Comparison of ENCODE assay signal across 11 cellular contexts in the genomic region with DNA sequence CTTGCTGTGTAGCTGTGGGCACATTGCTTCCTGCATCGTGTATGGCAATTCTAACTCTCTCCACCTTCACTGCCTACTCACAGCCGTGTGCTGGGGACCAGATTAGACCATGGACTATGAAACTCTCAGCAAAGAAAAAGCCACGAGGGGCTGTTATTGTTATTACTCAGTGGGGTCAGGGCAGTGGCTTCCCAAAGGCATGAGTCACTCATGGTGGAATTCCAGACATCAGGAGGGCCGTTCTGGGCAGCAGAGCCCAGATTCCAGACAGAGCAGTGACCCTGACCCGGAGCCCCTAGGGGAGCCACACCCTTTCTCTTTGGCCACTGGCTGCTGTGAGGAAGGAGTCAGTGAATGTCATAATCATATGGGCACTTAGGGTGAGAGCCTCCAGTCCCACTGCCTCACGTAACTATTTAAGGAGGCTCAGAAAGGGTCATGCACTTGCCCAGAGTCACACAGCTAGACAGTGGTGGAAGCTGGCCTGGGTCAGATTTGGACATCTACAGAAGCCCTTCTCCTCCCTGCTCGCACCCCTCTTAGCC. TPM values are rescaled to one million over a fixed set of nuclear protein-coding genes. Genes with fewer than 3 reads are reported as not detected.
DNase-seq lines count a peak whose midpoint lies in the region; ATAC-seq, FAIRE-seq and TF ChIP-seq lines count a peak whose summit lies in the region.
"Had no signal": no experiment of that assay in that cellular context is flagged by ENCODE, and none has a peak within 500 bp of the region (broad histone marks: within the 10 kb centered on the region; RNA-seq: fewer than 3 reads in every experiment).

No MANE protein-coding gene starts in this region.

- H2BK5ac ChIP-seq in H1 (ENCODE audit: low read depth, low read length) = no peak overlapping the region

- no peak overlapping the region for H3K14ac ChIP-seq in H1 (ENCODE audit: insufficient read length)

- TF ChIP-seq RAD21 in H1 (IDR thresholded peaks at IDR 0.05 in 1 of 2, conservative IDR thresholded peaks at IDR 0.05 in 1 of 2; ENCODE audit: low read depth in 2 of 2, low read length in 2 of 2) = no peak

- 0 out of 2 replicates have a peak overlapping the region, but pooled peaks have one; percentile 36 for H2BK15ac ChIP-seq in H1 (ENCODE audit: low read length)

- CTCF ChIA-PET in H1 (lab: Charles Lee; ENCODE audit: partially characterized antibody) = interaction anchor here (1.0 to 7.4 kb wide), 4 partner anchors 8 to 37 kb away, joined by 3 to 83 read pairs (median 5); no protein-coding TSS in a partner anchor

- no peaks in the 10 kb centered on the region for H3K27me3 ChIP-seq in H1 (replicated peaks in 1 of 4; ENCODE audit: control insufficient read depth in 3 of 4, extremely low read depth in 1 of 4, insufficient read depth in 3 of 4, low read length in 3 of 4)

- peak overlapping the region in 1 of 4 experiments; percentile 37; a peak in 1 of 7 replicates for H3K9ac ChIP-seq in H1 (replicated peaks in 1 of 4; ENCODE audit: extremely low read depth in 1 of 4, low read depth in 3 of 4, low read length in 3 of 4)

- H3K27ac ChIP-seq in H1 (ENCODE audit: low read depth, low read length) = no peak overlapping the region

- no peak overlapping the region for H3K23ac ChIP-seq in H1 (ENCODE audit: insufficient read length)

- H3K4me1 ChIP-seq in H1 (replicated peaks in 1 of 4; ENCODE audit: control insufficient read depth in 3 of 4, insufficient read depth in 4 of 4, low read length in 3 of 4) = peaks cover 0 to 3% (median under 1%) of the 10 kb centered on the region in 4 experiments; a peak in 2 of 7 replicates

- H3K9me3 ChIP-seq in H1 (ENCODE audit: insufficient read depth in 2 of 2, low read depth in 1 of 2, low read length in 1 of 2) = peaks cover 0 to 4% of the 10 kb centered on the region in 2 experiments; a peak in 1 of 4 replicates

- no peaks in the 10 kb centered on the region for H3K79me1 ChIP-seq in H1 (ENCODE audit: low read depth, low read length)

- intact Hi-C loops in lower leg skin (cut with DNase I; ENCODE audit: low total_unique reads) = no loop called here

- H3K4me3 ChIP-seq in H1 (ENCODE audit: extremely low read depth in 1 of 4, insufficient read depth in 2 of 4, low read depth in 3 of 4, low read length in 4 of 4) (no peak overlapping the region), lower leg skin (ENCODE audit: low read depth, poor library complexity, severe bottlenecking) (no peak overlapping the region)

- H4K5ac ChIP-seq in H1 (ENCODE audit: insufficient read length, low read depth, low read length) = no peak overlapping the region

- H3K36me3 ChIP-seq in H1 (ENCODE audit: control insufficient read depth in 2 of 4, insufficient read depth in 4 of 4, low read length in 3 of 4) = no peaks in the 10 kb centered on the region

- POLR2A ChIA-PET in H1 (lab: Charles Lee; ENCODE audit: partially characterized antibody) = no interaction called here

- no peak overlapping the region for H4K91ac ChIP-seq in H1 (replicated peaks; ENCODE audit: insufficient read length, low read length)

- H3K79me2 ChIP-seq in H1 (ENCODE audit: control insufficient read depth in 1 of 2, insufficient read depth in 2 of 2, low read length in 2 of 2) = no peaks in the 10 kb centered on the region

- no peaks in the 10 kb centered on the region for H4K20me1 ChIP-seq in H1 (replicated peaks in 1 of 2; ENCODE audit: control insufficient read depth in 1 of 2, insufficient read depth in 2 of 2, low read length in 2 of 2)

- no peak for ATAC-seq in HG02571 (IDR thresholded peaks at IDR 0.05; ENCODE audit: unreplicated experiment)

- H3K4me2 ChIP-seq in H1 (ENCODE audit: insufficient read depth in 1 of 2, low read depth in 2 of 2, low read length in 2 of 2) = no peak overlapping the region

- 0 out of 2 replicates have a peak overlapping the region, but pooled peaks have one; percentile 25 for H2AK5ac ChIP-seq in H1 (ENCODE audit: low read depth, low read length)

- peak; percentile 38 for DNase-seq in activated effector memory CD4-positive, alpha-beta T cell treated with anti-CD3 and anti-CD28 coated beads, Interleukin-2, amount 50 U/mL, for 16 hours
- no peak for DNase-seq in activated effector memory CD4-positive, alpha-beta T cell treated with Interleukin-2 at 50 U/mL for 16 hours
- DNase-seq in H1 (ENCODE audit: low read depth in 1 of 2, low spot score in 2 of 2) = peak in 1 of 2 experiments; percentile 38
- peak; percentile 85 to 95 for DNase-seq in lower leg skin (ENCODE audit: low spot score in 2 of 2)
- DNase-seq in cerebellum (ENCODE audit: low spot score) = no peak
- DNase-seq in COLO668 (lab: John Stamatoyannopoulos, UW; ENCODE audit: unreplicated experiment) = no peak
- no peak for DNase-seq in MV-4-11 (lab: John Stamatoyannopoulos, UW)
- DNase-seq: NCI-H2029 treated with DMSO at 0.1 percent for 48 hours, nephron progenitor cell had no signal

- TF ChIP-seq CTCF in H1 (IDR thresholded peaks at IDR 0.05; ENCODE audit: control extremely low read depth in 1 of 3, insufficient read depth in 1 of 3, low read depth in 1 of 3, low read length in 3 of 3) (no peak), lower leg skin (IDR thresholded peaks at IDR 0.05) (peak in 1 of 3 donors; percentile 19)

- H3K18ac ChIP-seq in H1 (ENCODE audit: extremely low read depth, low read length) = no peak overlapping the region

- TF ChIP-seq POLR2A in H1 (IDR thresholded peaks at IDR 0.05; ENCODE audit: control extremely low read depth in 1 of 2, low read depth in 2 of 2, low read length in 2 of 2) = no peak
- TF ChIP-seq POLR2A in lower leg skin (IDR thresholded peaks at IDR 0.05) = no peak

- H2BK20ac ChIP-seq in H1 (ENCODE audit: low read length) = no peak overlapping the region; the same call in 1 of the 2 replicates

- H3K23me2 ChIP-seq in H1 (ENCODE audit: low read depth, low read length) = no peaks in the 10 kb centered on the region

- H2AFZ ChIP-seq in H1 (ENCODE audit: low read length) = 0 out of 2 replicates have a peak overlapping the region, but pooled peaks have one; percentile 31

- TF ChIP-seq EP300 in H1 (IDR thresholded peaks at IDR 0.05; ENCODE audit: borderline replicate concordance in 1 of 2, low read depth in 2 of 2, low read length in 2 of 2) = no peak

- no peak overlapping the region for H3K4ac ChIP-seq in H1 (replicated peaks; ENCODE audit: insufficient read length, low read depth, low read length)

- H2BK120ac ChIP-seq in H1 (replicated peaks; ENCODE audit: low read depth, low read length) = no peak overlapping the region

- peak overlapping the region; percentile 22; the same call in 1 of the 2 replicates for H4K8ac ChIP-seq in H1 (ENCODE audit: extremely low read depth, insufficient read depth, low read length)

- 74% methylated on average over 7 of the region's 7 CpGs; no CpG with 5 or more reads in 1 of the 2 experiments for WGBS in H1 (ENCODE audit: extremely low coverage in 1 of 2, insufficient coverage in 1 of 2, insufficient read length in 1 of 2, insufficient replicate concordance in 2 of 2, low coverage in 1 of 2, low lambda C conversion rate in 2 of 2, missing lambda C conversion rate in 1 of 2), 2 experiments
- WGBS in lower leg skin, 2 donors = 36 to 39% methylated on average over 7 of the region's 7 CpGs

- FAIRE-seq in H1 (lab: Jason Lieb, UNC) = no peak
- FAIRE-seq: A204.1 had no signal

- peak overlapping the region; percentile 56; the same call in 1 of the 2 replicates for H2BK12ac ChIP-seq in H1 (ENCODE audit: low read depth, low read length)

- H3K56ac ChIP-seq in H1 (replicated peaks; ENCODE audit: insufficient read length, low read depth, low read length) = no peak overlapping the region

TF ChIP-seq in H1, 55 proteins besides CTCF, POLR2A, EP300 and RAD21:
- no peak for TF ChIP-seq TAF1 (IDR thresholded peaks at IDR 0.05; ENCODE audit: low read depth, low read length)
- TF ChIP-seq JUND (IDR thresholded peaks at IDR 0.05; ENCODE audit: low read length) = peak; percentile 83; the same call in 1 of the 2 replicates

RNA-seq across cellular contexts. Expression of a gene that starts 22.2 kb away (rescaled TPM):
- not detected in 2 replicates for total RNA-seq in H1 (2021; fragmentation: NEBNext Ultra II Directional; extraction: Animal tissue kit (Norgen Biotek cat#: 25700))
- polyA plus RNA-seq in H1 (2011; rRNA removed) = not detected in 2 replicates
- not detected for polyA plus RNA-seq in H1 (2011; cell fraction: cytosol; rRNA removed)
- not detected for polyA plus RNA-seq in H1 (2011; cell fraction: nucleus; rRNA removed)
- 0.07 TPM in 1 of 4 replicates, not detected in the others for polyA plus RNA-seq in H1 (2012, experiment 1 of 2)
- polyA plus RNA-seq in H1 (2012, experiment 2 of 2) = 0.10 TPM
- polyA plus RNA-seq in H1 (2013, experiment 1 of 2) = not detected
- not detected for polyA plus RNA-seq in H1 (2013, experiment 2 of 2)
- not detected in 2 replicates for polyA minus RNA-seq in H1 (2011; rRNA and poly(A)+ RNA removed)
- polyA minus RNA-seq in H1 (2011; cell fraction: cytosol; rRNA and poly(A)+ RNA removed) = 6.5 TPM
- 2.2 TPM for polyA minus RNA-seq in H1 (2011; cell fraction: nucleus; rRNA and poly(A)+ RNA removed)
- total RNA-seq in lower leg skin (100 to 1,000 TPM in 2 of 4 donors, 10 to 100 TPM in 2; 50.8 to 481 (median 81.3) TPM), cerebellum (not detected)

RNA-seq across cellular contexts. Expression of a gene that starts 41.5 kb away (rescaled TPM):
- total RNA-seq in H1 (2021; fragmentation: NEBNext Ultra II Directional; extraction: Animal tissue kit (Norgen Biotek cat#: 25700)) = 19.5 and 19.9 TPM in 2 replicates
- 32.8 and 33.9 TPM in 2 replicates for polyA plus RNA-seq in H1 (2011; rRNA removed)
- 39.6 TPM for polyA plus RNA-seq in H1 (2011; cell fraction: cytosol; rRNA removed)
- 34.6 TPM for polyA plus RNA-seq in H1 (2011; cell fraction: nucleus; rRNA removed)
- polyA plus RNA-seq in H1 (2012, experiment 1 of 2) = 17.2 to 32.7 TPM (median 27.5 TPM) in 4 replicates
- polyA plus RNA-seq in H1 (2012, experiment 2 of 2) = 29.3 TPM
- polyA plus RNA-seq in H1 (2013, experiment 1 of 2) = 16.4 TPM
- polyA plus RNA-seq in H1 (2013, experiment 2 of 2) = 15.0 TPM
- 18.1 and 23.1 TPM in 2 replicates for polyA minus RNA-seq in H1 (2011; rRNA and poly(A)+ RNA removed)
- polyA minus RNA-seq in H1 (2011; cell fraction: cytosol; rRNA and poly(A)+ RNA removed) = 12.4 TPM
- polyA minus RNA-seq in H1 (2011; cell fraction: nucleus; rRNA and poly(A)+ RNA removed) = 11.7 TPM
- total RNA-seq in lower leg skin (10 to 100 TPM in 1 of 4 donors, 1 to 10 TPM in 3; 4.3 to 14.8 (median 6.5) TPM), cerebellum (1.7 TPM)

RNA-seq across cellular contexts. Expression of a gene that starts 52.7 kb away (rescaled TPM):
- total RNA-seq in H1 (2021; fragmentation: NEBNext Ultra II Directional; extraction: Animal tissue kit (Norgen Biotek cat#: 25700)) = 0.24 and 0.33 TPM in 2 replicates
- 0.33 and 0.74 TPM in 2 replicates for polyA plus RNA-seq in H1 (2011; rRNA removed)
- 0.30 TPM for polyA plus RNA-seq in H1 (2011; cell fraction: cytosol; rRNA removed)
- polyA plus RNA-seq in H1 (2011; cell fraction: nucleus; rRNA removed) = 0.54 TPM
- polyA plus RNA-seq in H1 (2012, experiment 1 of 2) = 0.17 to 0.52 TPM (median 0.37 TPM) in 4 replicates
- polyA plus RNA-seq in H1 (2012, experiment 2 of 2) = 0.22 TPM
- 0.26 TPM for polyA plus RNA-seq in H1 (2013, experiment 1 of 2)
- polyA plus RNA-seq in H1 (2013, experiment 2 of 2) = 0.26 TPM
- 0.17 and 0.79 TPM in 2 replicates for polyA minus RNA-seq in H1 (2011; rRNA and poly(A)+ RNA removed)
- 0.66 TPM for polyA minus RNA-seq in H1 (2011; cell fraction: cytosol; rRNA and poly(A)+ RNA removed)
- polyA minus RNA-seq in H1 (2011; cell fraction: nucleus; rRNA and poly(A)+ RNA removed) = 2.1 TPM
- total RNA-seq in lower leg skin (1 to 10 TPM; 1.5 to 3.5 (median 2.5) TPM), cerebellum (0.27 TPM)

Comparison
In these comparisons a context has a peak if more than half of its experiments do, and no peak if none do; other contexts are left out.
1. DNase-seq: peak in activated effector memory CD4-positive, alpha-beta T cell treated with anti-CD3 and anti-CD28 coated beads, Interleukin-2, amount 50 U/mL, for 16 hours (single experiment) and lower leg skin (2 of 2); none in activated effector memory CD4-positive, alpha-beta T cell treated with Interleukin-2 at 50 U/mL for 16 hours (single experiment), cerebellum (single experiment), COLO668 (single experiment) and MV-4-11 (single experiment).
2. RNA of a gene that starts 22.2 kb away (total RNA-seq): 50.8 to 481 TPM in lower leg skin; not detected in cerebellum (single experiment) and not detected in H1; every median in the first group is over 10 times any median in the second.